Comparison of ENCODE assay signal across 17 cellular contexts in genomic region chr5:66246621-66247020, GRCh38.
A peak's percentile ranks its signal among the peaks of the same experiment; 100 is the strongest.
DNase-seq lines count a peak whose midpoint lies in the region; ATAC-seq and TF ChIP-seq lines count a peak whose summit lies in the region.
"Had no signal": no experiment of that assay in that cellular context is flagged by ENCODE, and none has a peak within 500 bp of the region (broad histone marks: within the 10 kb centered on the region; RNA-seq: fewer than 3 reads in every experiment).

No MANE protein-coding gene starts in this region.

- H3K9me3 ChIP-seq in AG04450 (ENCODE audit: control insufficient read depth, insufficient read depth, low read length) = no peaks in the 10 kb centered on the region; the same call in 1 of the 2 replicates
- H3K9me3 ChIP-seq: adrenal gland had no signal

- POLR2A ChIA-PET in AG04450 (lab: Yijun Ruan, JAX) = no interaction called here

- H3K27me3 ChIP-seq in AG04450 (ENCODE audit: control insufficient read depth, insufficient read depth, low read length) = no peaks in the 10 kb centered on the region
- H3K27me3 ChIP-seq: adrenal gland, dorsolateral prefrontal cortex had no signal

- H3K4me3 ChIP-seq in AG04450 (ENCODE audit: low read depth, low read length) = no peak overlapping the region
- H3K4me3 ChIP-seq in astrocyte of the spinal cord (ENCODE audit: low read depth, low read length) = no peak overlapping the region
- H3K4me3 ChIP-seq: adrenal gland, dorsolateral prefrontal cortex had no signal

- TF ChIP-seq CTCF in AG04450 (IDR thresholded peaks at IDR 0.05; ENCODE audit: low read depth, low read length) = no peak
- no peak for TF ChIP-seq CTCF in astrocyte of the spinal cord (IDR thresholded peaks at IDR 0.05; ENCODE audit: low read depth, low read length)

- ATAC-seq in HG03432 (IDR thresholded peaks at IDR 0.05; ENCODE audit: unreplicated experiment) = no peak
- ATAC-seq: activated CD4-positive, alpha-beta T cell treated with anti-CD3 and anti-CD28 coated beads for 36 hours; activated T-cell treated with anti-CD3 and anti-CD28 coated beads, Interleukin-2, amount 50 U/mL, for 4 hours; HepG2 had no signal

- peak; percentile 10 for DNase-seq in AG04450 (ENCODE audit: low read depth, low spot score)
- peak; percentile 75 for DNase-seq in HT1080 (ENCODE audit: low read depth)
- peak; percentile 73 for DNase-seq in astrocyte of the spinal cord (ENCODE audit: low read depth, low spot score)
- DNase-seq in kidney tubule cell (ENCODE audit: low spot score) = peak; percentile 25
- DNase-seq in NCI-H2227 treated with DMSO at 0.1 percent for 48 hours (lab: John Stamatoyannopoulos, UW) = no peak
- DNase-seq in activated T-cell treated with anti-CD3 and anti-CD28 coated beads for 4 hours = no peak
- DNase-seq in NCI-H774 (lab: John Stamatoyannopoulos, UW) = no peak
- DNase-seq: activated CD4-positive, alpha-beta T cell treated with anti-CD3 and anti-CD28 coated beads for 36 hours; activated T-cell treated with anti-CD3 and anti-CD28 coated beads, Interleukin-2, amount 50 U/mL, for 4 hours; adrenal gland; dorsolateral prefrontal cortex; immature natural killer cell; NCI-H1105 treated with DMSO at 0.1 percent for 48 hours; stimulated activated CD4-positive, alpha-beta T cell treated with anti-CD3 and anti-CD28 coated beads, Interleukin-15, amount 100 ng/mL, for 24 hours had no signal

- in situ Hi-C loops in astrocyte of the spinal cord (cut with HindIII; ENCODE audit: low sequenced_read_pairs) = no loop called here

- H3K27ac ChIP-seq in AG04450 (ENCODE audit: low read depth, low read length) = peak overlapping the region; percentile 47
- H3K27ac ChIP-seq: adrenal gland, dorsolateral prefrontal cortex, parathyroid adenoma had no signal

- CTCF ChIA-PET in AG04450 (lab: Charles Lee) = interaction anchor here (1.1 kb wide), 1 partner anchor 60 kb away, joined by 4 read pairs; no protein-coding TSS in a partner anchor

Comparison
In these comparisons a context has a peak if more than half of its experiments do, and no peak if none do; other contexts are left out.
1. DNase-seq: peak in AG04450 (single experiment), HT1080 (single experiment), astrocyte of the spinal cord (single experiment) and kidney tubule cell (single experiment); none in NCI-H2227 treated with DMSO at 0.1 percent for 48 hours (single experiment), activated T-cell treated with anti-CD3 and anti-CD28 coated beads for 4 hours (single experiment) and NCI-H774 (single experiment).